14 cellular contexts compared by ENCODE assay signal in genomic region chr17:79255471-79255870, GRCh38.
"Had no signal": no experiment of that assay in that cellular context is flagged by ENCODE, and none has a peak within 500 bp of the region (broad histone marks: within the 10 kb centered on the region; RNA-seq: fewer than 3 reads in every experiment).

No MANE protein-coding gene starts in this region.

- H3K4me2 ChIP-seq: smooth muscle cell had no signal

- DNase-seq: effector CD4-positive, alpha-beta T cell; endodermal cell; foreskin melanocyte; heart left ventricle; hippocampal formation; naive thymus-derived CD4-positive, alpha-beta T cell; nephron progenitor cell; stimulated activated CD4-positive, alpha-beta T cell treated with anti-CD3 and anti-CD28 coated beads, Interleukin-2, amount 100 ng/mL, for 48 hours; stimulated activated naive CD4-positive, alpha-beta T cell treated with Interleukin-2 at 50 U/mL for 16 hours; trophoblast cell had no signal

- H3K27ac ChIP-seq: coronary artery, heart left ventricle, neutrophil had no signal

- FAIRE-seq: endothelial cell of umbilical vein had no signal

- H3K4me3 ChIP-seq: coronary artery, heart left ventricle, smooth muscle cell had no signal

- H3K4me1 ChIP-seq: heart left ventricle had no signal

- H3K9me3 ChIP-seq: heart left ventricle, neutrophil had no signal

- H3K36me3 ChIP-seq: heart left ventricle, neutrophil had no signal
